Comparison of ENCODE assay signal across 12 cellular contexts in the genomic region with DNA sequence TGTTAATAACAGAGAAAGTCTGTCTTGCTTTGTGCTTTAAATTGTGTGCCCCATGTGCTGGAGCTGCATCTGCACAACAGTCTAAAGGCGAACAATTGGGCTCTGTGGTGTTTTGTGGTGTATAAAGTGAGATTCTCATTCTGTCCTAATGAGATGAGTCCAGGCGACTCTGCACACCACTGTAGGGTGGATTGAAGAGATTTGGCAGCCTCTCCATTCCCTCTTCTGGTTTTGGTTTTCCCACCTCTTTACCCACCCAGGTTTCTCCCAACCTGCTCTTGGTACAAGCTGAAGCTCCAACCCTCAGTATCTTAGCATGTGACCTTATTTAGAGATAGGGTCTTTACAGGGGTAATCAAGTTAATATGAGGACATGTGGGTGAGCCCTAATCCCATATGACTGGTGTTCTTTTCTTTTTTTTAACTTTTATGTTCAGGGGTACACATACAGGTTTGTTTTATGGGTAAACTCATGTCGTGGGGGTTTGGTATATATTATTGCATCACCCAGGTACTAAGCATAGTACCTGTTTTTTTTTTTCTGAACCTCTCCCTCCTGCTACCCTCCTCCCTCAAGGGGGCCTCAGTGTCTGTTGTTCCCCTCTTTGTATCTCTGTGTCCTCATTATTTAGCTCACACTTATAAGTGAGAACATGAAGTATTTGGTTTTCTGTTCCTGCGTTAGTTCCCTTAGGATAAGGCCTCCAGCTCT.
A peak's percentile ranks its signal among the peaks of the same experiment; 100 is the strongest.
DNase-seq lines count a peak whose midpoint lies in the region; ATAC-seq and TF ChIP-seq lines count a peak whose summit lies in the region.
"Had no signal": no experiment of that assay in that cellular context is flagged by ENCODE, and none has a peak within 500 bp of the region (broad histone marks: within the 10 kb centered on the region; RNA-seq: fewer than 3 reads in every experiment).

No MANE protein-coding gene starts in this region.

- H3K4me1 Mint-ChIP-seq in natural killer cell = peaks cover 36 to 38% of the 10 kb centered on the region in 2 donors

- DNase-seq in natural killer cell (no peak), NK-92 (lab: John Stamatoyannopoulos, UW; ENCODE audit: unreplicated experiment) (no peak), HuH-7 (ENCODE audit: low spot score) (no peak)
- DNase-seq: amniotic stem cell, kidney glomerular epithelial cell, NCI-H1436 treated with DMSO at 0.1 percent for 48 hours had no signal

- H3K27ac Mint-ChIP-seq in natural killer cell = peak overlapping the region; percentile 30 to 70

- peaks cover 0 to 2% of the 10 kb centered on the region in 2 donors for H3K9me3 Mint-ChIP-seq in natural killer cell

- no peak for TF ChIP-seq POLR2A in GM18505 (IDR thresholded peaks at IDR 0.05; ENCODE audit: borderline replicate concordance, extremely low read depth, insufficient read depth, insufficient read length)

- no peaks in the 10 kb centered on the region for H3K9me2 ChIP-seq in OCI-LY1 (ENCODE audit: low read depth, low read length)

- H2AFZ ChIP-seq in OCI-LY1 (ENCODE audit: low read length) = no peak overlapping the region

- H3F3A ChIP-seq in OCI-LY1 (ENCODE audit: insufficient read depth, low read length) = no peaks in the 10 kb centered on the region

- no peak for TF ChIP-seq CTCF in OCI-LY1 (IDR thresholded peaks at IDR 0.05; ENCODE audit: low read length)
- no peak for TF ChIP-seq CTCF in natural killer cell (IDR thresholded peaks at IDR 0.05)

- H3K4me2 ChIP-seq in BLaER1 treated with 17β-estradiol and CSF1 and Interleukin-3, amounts not matched to agents 10 nM and 100 nM = peak overlapping the region; percentile 69 to 91 (median 80)
- peak overlapping the region; percentile 19; the same call in 1 of the 2 replicates for H3K4me2 ChIP-seq in OCI-LY1 (ENCODE audit: low read length)

- H3K9ac ChIP-seq in BLaER1 treated with 17β-estradiol and CSF1 and Interleukin-3, amounts not matched to agents 10 nM and 100 nM = peak overlapping the region; percentile 51 to 77 (median 71); a peak in 21 of 22 replicates
- H3K9ac ChIP-seq in OCI-LY1 (ENCODE audit: low read length) = no peak overlapping the region; the same call in 1 of the 2 replicates

- H3K36me3 Mint-ChIP-seq in natural killer cell = no peaks in the 10 kb centered on the region

- H3K4me1 ChIP-seq in BLaER1 treated with 17β-estradiol and CSF1 and Interleukin-3, amounts not matched to agents 10 nM and 100 nM = peaks cover 78 to 98% (median 94%) of the 10 kb centered on the region in 10 experiments
- H3K4me1 ChIP-seq in OCI-LY1 (ENCODE audit: insufficient read depth, low read length, severe bottlenecking) = peaks cover 28% of the 10 kb centered on the region

- H3K79me2 ChIP-seq in OCI-LY1 (ENCODE audit: insufficient read depth, low read length) = no peaks in the 10 kb centered on the region

- ATAC-seq in GM18505 (IDR thresholded peaks at IDR 0.05; ENCODE audit: unreplicated experiment) (peak; percentile 15), natural killer cell (peak in 2 of 3 donors; percentile 34 to 52), HG03469 (IDR thresholded peaks at IDR 0.05; ENCODE audit: unreplicated experiment) (no peak)

- no peaks in the 10 kb centered on the region for H4K20me1 ChIP-seq in BLaER1 treated with 17β-estradiol and CSF1 and Interleukin-3, amounts not matched to agents 10 nM and 100 nM
- H4K20me1 ChIP-seq in OCI-LY1 (ENCODE audit: insufficient read depth, low read length) = no peaks in the 10 kb centered on the region

- H3K9me3 ChIP-seq in BLaER1 treated with 17β-estradiol and CSF1 and Interleukin-3, amounts not matched to agents 10 nM and 100 nM (replicated peaks in 1 of 11) = peaks cover 0 to 11% (median 3%) of the 10 kb centered on the region in 11 experiments; a peak in 5 of 22 replicates
- H3K9me3 ChIP-seq in OCI-LY1 (ENCODE audit: low read length) = no peaks in the 10 kb centered on the region
- H3K9me3 ChIP-seq: right atrium auricular region had no signal

- no peaks in the 10 kb centered on the region for H3K27me3 ChIP-seq in BLaER1 treated with 17β-estradiol and CSF1 and Interleukin-3, amounts not matched to agents 10 nM and 100 nM
- no peaks in the 10 kb centered on the region for H3K27me3 ChIP-seq in OCI-LY1 (ENCODE audit: insufficient read depth, low read length)
- H3K27me3 ChIP-seq: right atrium auricular region had no signal

- peaks cover 0 to 8% of the 10 kb centered on the region in 2 donors for H3K27me3 Mint-ChIP-seq in natural killer cell (ENCODE audit: low read depth in 2 of 2)

- H3K4me3 Mint-ChIP-seq in natural killer cell = peak overlapping the region; percentile 72

- H3K27ac ChIP-seq in BLaER1 treated with 17β-estradiol and CSF1 and Interleukin-3, amounts not matched to agents 10 nM and 100 nM = peak overlapping the region; percentile 77 to 93 (median 91)
- peak overlapping the region; percentile 71 for H3K27ac ChIP-seq in OCI-LY1 (ENCODE audit: low read depth, low read length, poor library complexity, severe bottlenecking)
- H3K27ac ChIP-seq: epithelial cell of prostate had no signal

- H3K4me3 ChIP-seq in BLaER1 treated with 17β-estradiol and CSF1 and Interleukin-3, amounts not matched to agents 10 nM and 100 nM = peak overlapping the region in 2 of 10 experiments; percentile 18 to 41; a peak in 3 of 20 replicates
- no peak overlapping the region for H3K4me3 ChIP-seq in OCI-LY1 (ENCODE audit: low read depth, low read length, poor library complexity, severe bottlenecking)
- H3K4me3 ChIP-seq: right atrium auricular region had no signal

- no peaks in the 10 kb centered on the region for H3K36me3 ChIP-seq in BLaER1 treated with 17β-estradiol and CSF1 and Interleukin-3, amounts not matched to agents 10 nM and 100 nM
- H3K36me3 ChIP-seq in OCI-LY1 (ENCODE audit: insufficient read depth, low read length) = no peaks in the 10 kb centered on the region
- H3K36me3 ChIP-seq: right atrium auricular region had no signal

- intact Hi-C loops in natural killer cell (cut with micrococcal nuclease) = no loop called here
